26 cellular contexts compared by ENCODE assay signal in genomic region chr5:72783354-72783753, GRCh38.
"Had no signal": no experiment of that assay in that cellular context is flagged by ENCODE, and none has a peak within 500 bp of the region (broad histone marks: within the 10 kb centered on the region; RNA-seq: fewer than 3 reads in every experiment).

No MANE protein-coding gene starts in this region.

- DNase-seq: colonic mucosa; cortex of kidney; dermis blood vessel endothelial cell; dorsolateral prefrontal cortex; effector CD4-positive, alpha-beta T cell; effector CD8-positive, alpha-beta T cell; effector memory CD4-positive, alpha-beta T cell; effector memory CD8-positive, alpha-beta T cell; endodermal cell; erythroblast; esophagus squamous epithelium; foreskin fibroblast; foreskin keratinocyte; foreskin melanocyte; gastrocnemius medialis; glutamatergic neuron; head of caudate nucleus; heart left ventricle; heart right ventricle had no signal

- FAIRE-seq: endothelial cell of umbilical vein, frontal cortex had no signal

- H3K4me1 ChIP-seq: colonic mucosa, esophagus muscularis mucosa, gastrocnemius medialis, gastroesophageal sphincter, heart left ventricle, heart right ventricle had no signal

- H3K4me3 ChIP-seq: colonic mucosa, coronary artery, dorsolateral prefrontal cortex, esophagus muscularis mucosa, esophagus squamous epithelium, gastrocnemius medialis, gastroesophageal sphincter, heart left ventricle, heart right ventricle had no signal

- H3K36me3 ChIP-seq: colonic mucosa, esophagus muscularis mucosa, esophagus squamous epithelium, gastrocnemius medialis, gastroesophageal sphincter, heart left ventricle, heart right ventricle had no signal

- H3K9me3 ChIP-seq: colonic mucosa, gastrocnemius medialis had no signal

- ATAC-seq: effector memory CD8-positive, alpha-beta T cell; esophagus mucosa; foreskin keratinocyte; gastrocnemius medialis; gastroesophageal sphincter; heart left ventricle; heart right ventricle had no signal

- H3K27ac ChIP-seq: colonic mucosa, coronary artery, dorsolateral prefrontal cortex, epithelial cell of prostate, esophagus muscularis mucosa, esophagus squamous epithelium, foreskin keratinocyte, gastrocnemius medialis, gastroesophageal sphincter, heart left ventricle, heart right ventricle had no signal

- H3K27me3 ChIP-seq: colonic mucosa, dorsolateral prefrontal cortex, esophagus muscularis mucosa, esophagus squamous epithelium, foreskin keratinocyte, gastrocnemius medialis, gastroesophageal sphincter, heart left ventricle, heart right ventricle had no signal
